In genomic region chr6:17460862-17461261, GRCh38 we compare ENCODE assay signal across 7 cellular contexts.
"Had no signal": no experiment of that assay in that cellular context is flagged by ENCODE, and none has a peak within 500 bp of the region (broad histone marks: within the 10 kb centered on the region; RNA-seq: fewer than 3 reads in every experiment).

No MANE protein-coding gene starts in this region.

- H3K9me3 Mint-ChIP-seq: GM23338, H9 had no signal

- H3K4me1 Mint-ChIP-seq: GM23338, IgD-negative memory B cell had no signal

- DNase-seq: H9, HCEC 1CT had no signal

- H3K4me3 ChIP-seq: GM23338 had no signal

- H3K4me3 Mint-ChIP-seq: GM23338, H9, IgD-negative memory B cell had no signal

- H3K36me3 Mint-ChIP-seq: IgD-negative memory B cell had no signal

- FAIRE-seq: H1, H54, HTR-8/SVneo had no signal

- H2AFZ ChIP-seq: GM23338 had no signal

- H3K4me2 ChIP-seq: GM23338 had no signal

- ATAC-seq: GM23338 had no signal

- H3K27ac Mint-ChIP-seq: GM23338, H9, IgD-negative memory B cell had no signal
